ENCODE assay signal across 1 cellular context in the genomic region with DNA sequence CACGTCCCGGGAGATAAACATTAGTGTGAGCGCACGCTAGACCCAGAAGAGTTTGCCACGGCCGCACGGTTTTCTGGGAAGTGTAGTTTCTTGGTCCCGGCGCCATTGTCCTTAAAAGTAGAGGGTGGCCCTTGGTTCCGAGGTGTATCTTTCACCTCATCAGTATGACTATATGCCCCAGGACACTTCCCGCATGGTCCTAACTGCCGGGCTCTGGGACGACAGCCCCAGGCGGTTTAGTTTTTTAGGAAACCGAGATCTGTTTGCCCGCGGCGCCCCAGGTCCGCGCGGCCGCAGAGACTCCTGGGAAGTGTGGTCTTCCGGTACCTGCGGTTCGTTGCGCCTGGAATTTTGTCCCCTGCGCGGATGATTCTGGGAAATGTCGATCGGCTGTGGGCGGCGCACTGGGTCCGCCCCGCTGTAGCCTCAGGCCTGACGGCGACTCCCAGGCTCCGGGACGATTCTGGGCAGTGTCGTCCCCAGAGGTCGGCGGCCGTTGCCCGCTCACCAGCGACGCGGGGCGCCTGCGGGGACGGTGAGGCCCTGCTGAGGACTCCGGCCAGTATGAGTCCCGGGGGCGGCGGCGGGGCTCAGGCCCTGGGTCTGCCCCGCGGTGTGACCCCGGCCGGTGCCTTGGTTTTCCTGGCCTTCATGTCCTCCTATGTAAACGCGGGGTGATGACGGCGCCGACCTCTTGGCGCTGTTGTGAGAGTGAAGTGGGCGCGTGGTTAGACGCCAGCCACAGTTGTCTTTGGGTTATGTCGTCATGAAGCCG.
TF ChIP-seq lines count a peak whose summit lies in the region.

A gene (plus strand): TSS at position 418 of the 775 bp plus-strand sequence. CDS start 795 bp downstream, outside the sequence.

TF ChIP-seq in HEK293, 187 proteins besides CTCF, POLR2A, EP300 and RAD21 (continued from another document and continues in another):
- TF ChIP-seq, protein P1, sequence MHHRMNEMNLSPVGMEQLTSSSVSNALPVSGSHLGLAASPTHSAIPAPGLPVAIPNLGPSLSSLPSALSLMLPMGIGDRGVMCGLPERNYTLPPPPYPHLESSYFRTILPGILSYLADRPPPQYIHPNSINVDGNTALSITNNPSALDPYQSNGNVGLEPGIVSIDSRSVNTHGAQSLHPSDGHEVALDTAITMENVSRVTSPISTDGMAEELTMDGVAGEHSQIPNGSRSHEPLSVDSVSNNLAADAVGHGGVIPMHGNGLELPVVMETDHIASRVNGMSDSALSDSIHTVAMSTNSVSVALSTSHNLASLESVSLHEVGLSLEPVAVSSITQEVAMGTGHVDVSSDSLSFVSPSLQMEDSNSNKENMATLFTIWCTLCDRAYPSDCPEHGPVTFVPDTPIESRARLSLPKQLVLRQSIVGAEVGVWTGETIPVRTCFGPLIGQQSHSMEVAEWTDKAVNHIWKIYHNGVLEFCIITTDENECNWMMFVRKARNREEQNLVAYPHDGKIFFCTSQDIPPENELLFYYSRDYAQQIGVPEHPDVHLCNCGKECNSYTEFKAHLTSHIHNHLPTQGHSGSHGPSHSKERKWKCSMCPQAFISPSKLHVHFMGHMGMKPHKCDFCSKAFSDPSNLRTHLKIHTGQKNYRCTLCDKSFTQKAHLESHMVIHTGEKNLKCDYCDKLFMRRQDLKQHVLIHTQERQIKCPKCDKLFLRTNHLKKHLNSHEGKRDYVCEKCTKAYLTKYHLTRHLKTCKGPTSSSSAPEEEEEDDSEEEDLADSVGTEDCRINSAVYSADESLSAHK (tag by site-specific recombination; IDR thresholded peaks at IDR 0.05): 0 out of 2 replicates have a peak, but pooled peaks have one; percentile 29
- TF ChIP-seq ZNF768 (tag by site-specific recombination; IDR thresholded peaks at IDR 0.05) (no peak; the same call in 1 of the 2 replicates), ZNF416 (tag by site-specific recombination; IDR thresholded peaks at IDR 0.05) (no peak; the same call in 1 of the 2 replicates), BCL11B (tag by site-specific recombination; IDR thresholded peaks at IDR 0.05; ENCODE audit: low read depth) (peak; percentile 94), REPIN1 (tag by site-specific recombination; IDR thresholded peaks at IDR 0.05; ENCODE audit: low read depth) (peak; percentile 84; the same call in 1 of the 2 replicates), KLF9 (tag by site-specific recombination; IDR thresholded peaks at IDR 0.05; ENCODE audit: low read depth) (peak; percentile 94), ZNF274 (IDR thresholded peaks at IDR 0.05; ENCODE audit: low read length) (no peak), ZNF274 (tag by site-specific recombination; IDR thresholded peaks at IDR 0.05; ENCODE audit: borderline replicate concordance) (no peak; the same call in 1 of the 2 replicates), ZNF776 (tag by site-specific recombination; IDR thresholded peaks at IDR 0.05; ENCODE audit: borderline replicate concordance) (no peak), KLF10 (tag by site-specific recombination; IDR thresholded peaks at IDR 0.05) (peak; percentile 48; the same call in 1 of the 2 replicates), ZNF266 (tag by site-specific recombination; IDR thresholded peaks at IDR 0.05; ENCODE audit: low read depth) (no peak), ZNF184 (tag by site-specific recombination; IDR thresholded peaks at IDR 0.05) (peak; percentile 37), ZIC2 (tag by site-specific recombination; IDR thresholded peaks at IDR 0.05) (peak; percentile 80), ZNF677 (tag by site-specific recombination; IDR thresholded peaks at IDR 0.05) (no peak), OSR2 (tag by site-specific recombination; IDR thresholded peaks at IDR 0.05) (no peak), ZBTB17 (tag by site-specific recombination; IDR thresholded peaks at IDR 0.05) (peak; percentile 99), SP2 (tag by site-specific recombination; IDR thresholded peaks at IDR 0.05) (peak; percentile 81), ZSCAN16 (tag by site-specific recombination; IDR thresholded peaks at IDR 0.05) (peak; percentile 84), ZNF10 (tag by site-specific recombination; IDR thresholded peaks at IDR 0.05) (no peak; the same call in none of the 2 replicates), ZNF521 (tag by site-specific recombination; IDR thresholded peaks at IDR 0.05) (no peak), ZFHX2 (tag by site-specific recombination; conservative IDR thresholded peaks at IDR 0.05) (peak; percentile 96), ZNF350 (tag by site-specific recombination; IDR thresholded peaks at IDR 0.05) (no peak; the same call in 1 of the 2 replicates), ZNF132 (tag by site-specific recombination; IDR thresholded peaks at IDR 0.05; ENCODE audit: borderline replicate concordance) (no peak), YY2 (tag by site-specific recombination; IDR thresholded peaks at IDR 0.05) (peak; percentile 84), ZNF324 (tag by site-specific recombination; IDR thresholded peaks at IDR 0.05) (peak; percentile 97), ZNF292 (tag by site-specific recombination; IDR thresholded peaks at IDR 0.05; ENCODE audit: borderline replicate concordance, low read depth) (no peak), ZNF341 (tag by site-specific recombination; IDR thresholded peaks at IDR 0.05; ENCODE audit: low read depth) (peak; percentile 55; the same call in 1 of the 2 replicates), ZNF121 (tag by site-specific recombination; IDR thresholded peaks at IDR 0.05) (peak; percentile 93), ZNF792 (tag by site-specific recombination; IDR thresholded peaks at IDR 0.05) (no peak; the same call in none of the 2 replicates), ZNF571 (tag by site-specific recombination; IDR thresholded peaks at IDR 0.05) (no peak), SETDB1 (IDR thresholded peaks at IDR 0.05; ENCODE audit: insufficient read length, low read length) (peak; percentile 39), ZNF423 (tag by site-specific recombination; IDR thresholded peaks at IDR 0.05) (no peak), ZNF561 (tag by site-specific recombination; IDR thresholded peaks at IDR 0.05; ENCODE audit: borderline replicate concordance) (peak; percentile 100), ZNF426 (tag by site-specific recombination; IDR thresholded peaks at IDR 0.05) (no peak), ZXDB (tag by site-specific recombination; IDR thresholded peaks at IDR 0.05) (peak; percentile 97)
- TF ChIP-seq, protein P2, sequence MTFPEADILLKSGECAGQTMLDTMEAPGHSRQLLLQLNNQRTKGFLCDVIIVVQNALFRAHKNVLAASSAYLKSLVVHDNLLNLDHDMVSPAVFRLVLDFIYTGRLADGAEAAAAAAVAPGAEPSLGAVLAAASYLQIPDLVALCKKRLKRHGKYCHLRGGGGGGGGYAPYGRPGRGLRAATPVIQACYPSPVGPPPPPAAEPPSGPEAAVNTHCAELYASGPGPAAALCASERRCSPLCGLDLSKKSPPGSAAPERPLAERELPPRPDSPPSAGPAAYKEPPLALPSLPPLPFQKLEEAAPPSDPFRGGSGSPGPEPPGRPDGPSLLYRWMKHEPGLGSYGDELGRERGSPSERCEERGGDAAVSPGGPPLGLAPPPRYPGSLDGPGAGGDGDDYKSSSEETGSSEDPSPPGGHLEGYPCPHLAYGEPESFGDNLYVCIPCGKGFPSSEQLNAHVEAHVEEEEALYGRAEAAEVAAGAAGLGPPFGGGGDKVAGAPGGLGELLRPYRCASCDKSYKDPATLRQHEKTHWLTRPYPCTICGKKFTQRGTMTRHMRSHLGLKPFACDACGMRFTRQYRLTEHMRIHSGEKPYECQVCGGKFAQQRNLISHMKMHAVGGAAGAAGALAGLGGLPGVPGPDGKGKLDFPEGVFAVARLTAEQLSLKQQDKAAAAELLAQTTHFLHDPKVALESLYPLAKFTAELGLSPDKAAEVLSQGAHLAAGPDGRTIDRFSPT (tag by site-specific recombination; IDR thresholded peaks at IDR 0.05): peak; percentile 75
- TF ChIP-seq, protein P3, sequence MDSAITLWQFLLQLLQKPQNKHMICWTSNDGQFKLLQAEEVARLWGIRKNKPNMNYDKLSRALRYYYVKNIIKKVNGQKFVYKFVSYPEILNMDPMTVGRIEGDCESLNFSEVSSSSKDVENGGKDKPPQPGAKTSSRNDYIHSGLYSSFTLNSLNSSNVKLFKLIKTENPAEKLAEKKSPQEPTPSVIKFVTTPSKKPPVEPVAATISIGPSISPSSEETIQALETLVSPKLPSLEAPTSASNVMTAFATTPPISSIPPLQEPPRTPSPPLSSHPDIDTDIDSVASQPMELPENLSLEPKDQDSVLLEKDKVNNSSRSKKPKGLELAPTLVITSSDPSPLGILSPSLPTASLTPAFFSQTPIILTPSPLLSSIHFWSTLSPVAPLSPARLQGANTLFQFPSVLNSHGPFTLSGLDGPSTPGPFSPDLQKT (IDR thresholded peaks at IDR 0.05; ENCODE audit: borderline replicate concordance, low read depth, low read length): no peak
- TF ChIP-seq, protein P4, sequence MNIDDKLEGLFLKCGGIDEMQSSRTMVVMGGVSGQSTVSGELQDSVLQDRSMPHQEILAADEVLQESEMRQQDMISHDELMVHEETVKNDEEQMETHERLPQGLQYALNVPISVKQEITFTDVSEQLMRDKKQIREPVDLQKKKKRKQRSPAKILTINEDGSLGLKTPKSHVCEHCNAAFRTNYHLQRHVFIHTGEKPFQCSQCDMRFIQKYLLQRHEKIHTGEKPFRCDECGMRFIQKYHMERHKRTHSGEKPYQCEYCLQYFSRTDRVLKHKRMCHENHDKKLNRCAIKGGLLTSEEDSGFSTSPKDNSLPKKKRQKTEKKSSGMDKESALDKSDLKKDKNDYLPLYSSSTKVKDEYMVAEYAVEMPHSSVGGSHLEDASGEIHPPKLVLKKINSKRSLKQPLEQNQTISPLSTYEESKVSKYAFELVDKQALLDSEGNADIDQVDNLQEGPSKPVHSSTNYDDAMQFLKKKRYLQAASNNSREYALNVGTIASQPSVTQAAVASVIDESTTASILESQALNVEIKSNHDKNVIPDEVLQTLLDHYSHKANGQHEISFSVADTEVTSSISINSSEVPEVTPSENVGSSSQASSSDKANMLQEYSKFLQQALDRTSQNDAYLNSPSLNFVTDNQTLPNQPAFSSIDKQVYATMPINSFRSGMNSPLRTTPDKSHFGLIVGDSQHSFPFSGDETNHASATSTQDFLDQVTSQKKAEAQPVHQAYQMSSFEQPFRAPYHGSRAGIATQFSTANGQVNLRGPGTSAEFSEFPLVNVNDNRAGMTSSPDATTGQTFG (tag by site-specific recombination; IDR thresholded peaks at IDR 0.05; ENCODE audit: borderline replicate concordance): no peak
- TF ChIP-seq, protein P5, sequence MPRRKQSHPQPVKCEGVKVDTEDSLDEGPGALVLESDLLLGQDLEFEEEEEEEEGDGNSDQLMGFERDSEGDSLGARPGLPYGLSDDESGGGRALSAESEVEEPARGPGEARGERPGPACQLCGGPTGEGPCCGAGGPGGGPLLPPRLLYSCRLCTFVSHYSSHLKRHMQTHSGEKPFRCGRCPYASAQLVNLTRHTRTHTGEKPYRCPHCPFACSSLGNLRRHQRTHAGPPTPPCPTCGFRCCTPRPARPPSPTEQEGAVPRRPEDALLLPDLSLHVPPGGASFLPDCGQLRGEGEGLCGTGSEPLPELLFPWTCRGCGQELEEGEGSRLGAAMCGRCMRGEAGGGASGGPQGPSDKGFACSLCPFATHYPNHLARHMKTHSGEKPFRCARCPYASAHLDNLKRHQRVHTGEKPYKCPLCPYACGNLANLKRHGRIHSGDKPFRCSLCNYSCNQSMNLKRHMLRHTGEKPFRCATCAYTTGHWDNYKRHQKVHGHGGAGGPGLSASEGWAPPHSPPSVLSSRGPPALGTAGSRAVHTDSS (tag by site-specific recombination; IDR thresholded peaks at IDR 0.05): peak; percentile 53
- TF ChIP-seq, protein P6, sequence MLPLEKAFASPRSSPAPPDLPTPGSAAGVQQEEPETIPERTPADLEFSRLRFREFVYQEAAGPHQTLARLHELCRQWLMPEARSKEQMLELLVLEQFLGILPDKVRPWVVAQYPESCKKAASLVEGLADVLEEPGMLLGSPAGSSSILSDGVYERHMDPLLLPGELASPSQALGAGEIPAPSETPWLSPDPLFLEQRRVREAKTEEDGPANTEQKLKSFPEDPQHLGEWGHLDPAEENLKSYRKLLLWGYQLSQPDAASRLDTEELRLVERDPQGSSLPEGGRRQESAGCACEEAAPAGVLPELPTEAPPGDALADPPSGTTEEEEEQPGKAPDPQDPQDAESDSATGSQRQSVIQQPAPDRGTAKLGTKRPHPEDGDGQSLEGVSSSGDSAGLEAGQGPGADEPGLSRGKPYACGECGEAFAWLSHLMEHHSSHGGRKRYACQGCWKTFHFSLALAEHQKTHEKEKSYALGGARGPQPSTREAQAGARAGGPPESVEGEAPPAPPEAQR (tag by site-specific recombination; IDR thresholded peaks at IDR 0.05): no peak; the same call in 1 of the 2 replicates
- TF ChIP-seq, protein P7, sequence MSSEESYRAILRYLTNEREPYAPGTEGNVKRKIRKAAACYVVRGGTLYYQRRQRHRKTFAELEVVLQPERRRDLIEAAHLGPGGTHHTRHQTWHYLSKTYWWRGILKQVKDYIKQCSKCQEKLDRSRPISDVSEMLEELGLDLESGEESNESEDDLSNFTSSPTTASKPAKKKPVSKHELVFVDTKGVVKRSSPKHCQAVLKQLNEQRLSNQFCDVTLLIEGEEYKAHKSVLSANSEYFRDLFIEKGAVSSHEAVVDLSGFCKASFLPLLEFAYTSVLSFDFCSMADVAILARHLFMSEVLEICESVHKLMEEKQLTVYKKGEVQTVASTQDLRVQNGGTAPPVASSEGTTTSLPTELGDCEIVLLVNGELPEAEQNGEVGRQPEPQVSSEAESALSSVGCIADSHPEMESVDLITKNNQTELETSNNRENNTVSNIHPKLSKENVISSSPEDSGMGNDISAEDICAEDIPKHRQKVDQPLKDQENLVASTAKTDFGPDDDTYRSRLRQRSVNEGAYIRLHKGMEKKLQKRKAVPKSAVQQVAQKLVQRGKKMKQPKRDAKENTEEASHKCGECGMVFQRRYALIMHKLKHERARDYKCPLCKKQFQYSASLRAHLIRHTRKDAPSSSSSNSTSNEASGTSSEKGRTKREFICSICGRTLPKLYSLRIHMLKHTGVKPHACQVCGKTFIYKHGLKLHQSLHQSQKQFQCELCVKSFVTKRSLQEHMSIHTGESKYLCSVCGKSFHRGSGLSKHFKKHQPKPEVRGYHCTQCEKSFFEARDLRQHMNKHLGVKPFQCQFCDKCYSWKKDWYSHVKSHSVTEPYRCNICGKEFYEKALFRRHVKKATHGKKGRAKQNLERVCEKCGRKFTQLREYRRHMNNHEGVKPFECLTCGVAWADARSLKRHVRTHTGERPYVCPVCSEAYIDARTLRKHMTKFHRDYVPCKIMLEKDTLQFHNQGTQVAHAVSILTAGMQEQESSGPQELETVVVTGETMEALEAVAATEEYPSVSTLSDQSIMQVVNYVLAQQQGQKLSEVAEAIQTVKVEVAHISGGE (tag by site-specific recombination; conservative IDR thresholded peaks at IDR 0.05; ENCODE audit: low read depth): peak; percentile 99
- TF ChIP-seq, protein P8, sequence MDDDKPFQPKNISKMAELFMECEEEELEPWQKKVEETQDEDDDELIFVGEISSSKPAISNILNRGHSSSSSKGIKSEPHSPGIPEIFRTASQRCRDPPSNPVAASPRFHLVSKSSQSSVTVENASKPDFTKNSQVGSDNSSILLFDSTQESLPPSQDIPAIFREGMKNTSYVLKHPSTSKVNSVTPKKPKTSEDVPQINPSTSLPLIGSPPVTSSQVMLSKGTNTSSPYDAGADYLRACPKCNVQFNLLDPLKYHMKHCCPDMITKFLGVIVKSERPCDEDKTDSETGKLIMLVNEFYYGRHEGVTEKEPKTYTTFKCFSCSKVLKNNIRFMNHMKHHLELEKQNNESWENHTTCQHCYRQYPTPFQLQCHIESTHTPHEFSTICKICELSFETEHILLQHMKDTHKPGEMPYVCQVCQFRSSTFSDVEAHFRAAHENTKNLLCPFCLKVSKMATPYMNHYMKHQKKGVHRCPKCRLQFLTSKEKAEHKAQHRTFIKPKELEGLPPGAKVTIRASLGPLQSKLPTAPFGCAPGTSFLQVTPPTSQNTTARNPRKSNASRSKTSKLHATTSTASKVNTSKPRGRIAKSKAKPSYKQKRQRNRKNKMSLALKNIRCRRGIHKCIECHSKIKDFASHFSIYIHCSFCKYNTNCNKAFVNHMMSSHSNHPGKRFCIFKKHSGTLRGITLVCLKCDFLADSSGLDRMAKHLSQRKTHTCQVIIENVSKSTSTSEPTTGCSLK (tag by site-specific recombination; IDR thresholded peaks at IDR 0.05): no peak
